ENCODE assay signal across 27 cellular contexts in the genomic region with DNA sequence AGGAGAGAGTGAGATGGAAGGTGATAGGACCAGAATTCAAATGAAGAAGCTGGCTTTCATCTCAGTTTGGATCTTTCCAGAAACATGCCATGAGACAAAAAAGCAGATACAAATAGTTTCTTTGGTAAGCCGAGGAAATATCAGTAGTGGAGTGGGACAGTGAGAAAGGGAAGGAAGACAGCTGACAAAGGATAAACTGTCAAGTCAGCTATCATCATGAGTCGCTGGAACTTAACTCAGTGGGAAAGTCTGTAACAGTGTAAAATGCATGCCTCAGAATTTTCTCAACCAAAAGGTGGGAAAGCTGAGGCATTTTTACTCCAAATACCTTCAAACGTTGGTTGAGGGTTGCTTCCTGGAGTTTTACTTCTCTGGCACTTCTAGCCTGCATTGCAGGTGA.
"Had no signal": no experiment of that assay in that cellular context is flagged by ENCODE, and none has a peak within 500 bp of the region (broad histone marks: within the 10 kb centered on the region; RNA-seq: fewer than 3 reads in every experiment).

No MANE protein-coding gene starts in this region.

- FAIRE-seq: endometrium, islet of Langerhans, keratinocyte had no signal

- DNase-seq: colonic mucosa; cortex of kidney; effector CD8-positive, alpha-beta T cell; effector memory CD8-positive, alpha-beta T cell; endodermal cell; erythroblast; esophagus squamous epithelium; foreskin fibroblast; foreskin melanocyte; gastrocnemius medialis; glutamatergic neuron; head of caudate nucleus; heart right ventricle; hippocampal formation; left cardiac atrium; left lung; left ventricle myocardium superior; lower lobe of right lung; mesenchymal stem cell; midbrain; naive thymus-derived CD4-positive, alpha-beta T cell had no signal

- H3K9me3 ChIP-seq: colonic mucosa, esophagus squamous epithelium, gastrocnemius medialis, left lung, lower lobe of right lung had no signal

- H3K4me1 Mint-ChIP-seq: naive thymus-derived CD4-positive, alpha-beta T cell had no signal

- H3K27me3 Mint-ChIP-seq: dendritic cell treated with granulocyte-macrophage colony-stimulating factor and Interleukin-4, amounts not matched to agents 40 ng/mL and 50 ng/mL, for 4 days; effector memory CD8-positive, alpha-beta T cell had no signal

- H3K4me3 Mint-ChIP-seq: dendritic cell treated with granulocyte-macrophage colony-stimulating factor and Interleukin-4, amounts not matched to agents 40 ng/mL and 50 ng/mL, for 4 days; effector memory CD8-positive, alpha-beta T cell; endodermal cell; naive thymus-derived CD4-positive, alpha-beta T cell had no signal

- H3K36me3 Mint-ChIP-seq: naive thymus-derived CD4-positive, alpha-beta T cell had no signal

- H3K4me1 ChIP-seq: colonic mucosa, esophagus squamous epithelium, gastrocnemius medialis, heart right ventricle, left lung, lower lobe of right lung had no signal

- H3K27me3 ChIP-seq: colonic mucosa, esophagus squamous epithelium, gastrocnemius medialis, heart right ventricle, left lung had no signal

- ATAC-seq: effector memory CD8-positive, alpha-beta T cell; esophagus mucosa; gastrocnemius medialis; heart right ventricle; left cardiac atrium; left lung; left ventricle myocardium superior; lower lobe of right lung; naive thymus-derived CD4-positive, alpha-beta T cell had no signal

- H3K4me3 ChIP-seq: colonic mucosa, esophagus squamous epithelium, gastrocnemius medialis, heart right ventricle, left lung, lower lobe of right lung had no signal

- H3K27ac Mint-ChIP-seq: dendritic cell treated with granulocyte-macrophage colony-stimulating factor and Interleukin-4, amounts not matched to agents 40 ng/mL and 50 ng/mL, for 4 days; effector memory CD8-positive, alpha-beta T cell; endodermal cell; naive thymus-derived CD4-positive, alpha-beta T cell had no signal

- H3K36me3 ChIP-seq: colonic mucosa, esophagus squamous epithelium, gastrocnemius medialis, heart right ventricle, left lung, lower lobe of right lung had no signal

- H3K27ac ChIP-seq: colonic mucosa, epithelial cell of prostate, esophagus squamous epithelium, gastrocnemius medialis, heart right ventricle, left lung, lower lobe of right lung had no signal
